ENCODE assay signal across 27 cellular contexts in the genomic region with DNA sequence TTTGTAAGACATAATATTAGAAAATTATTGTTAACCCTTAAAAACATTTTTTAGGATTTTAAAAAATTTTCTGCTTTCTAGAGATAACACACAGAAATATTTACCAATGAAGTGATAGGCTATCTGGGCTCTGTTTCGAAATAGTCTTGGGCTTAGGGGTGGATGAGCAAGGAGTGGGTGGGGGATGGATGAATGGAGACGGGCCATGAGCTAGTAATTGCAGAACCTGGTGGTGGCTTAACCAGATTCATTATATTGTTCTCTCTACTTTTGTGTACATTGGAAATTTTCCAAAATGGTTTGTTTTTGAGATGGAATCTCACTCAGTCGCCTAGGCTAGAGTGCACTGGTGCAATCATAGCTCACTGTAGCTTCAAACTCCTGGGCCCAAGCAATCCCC.
DNase-seq lines count a peak whose midpoint lies in the region; ATAC-seq and TF ChIP-seq lines count a peak whose summit lies in the region.
"Had no signal": no experiment of that assay in that cellular context is flagged by ENCODE, and none has a peak within 500 bp of the region (broad histone marks: within the 10 kb centered on the region; RNA-seq: fewer than 3 reads in every experiment).

No MANE protein-coding gene starts in this region.

- H3K27ac ChIP-seq in right atrium auricular region = no peak overlapping the region
- no peak overlapping the region for H3K27ac ChIP-seq in brain microvascular endothelial cell
- H3K27ac ChIP-seq: BLaER1 treated with 17β-estradiol and CSF1 and Interleukin-3, amounts not matched to agents 10 nM and 100 nM; dorsolateral prefrontal cortex; epithelial cell of prostate; neutrophil; prostate gland; skin epidermis; testis; vagina had no signal

- no peak for TF ChIP-seq CTCF in right atrium auricular region (IDR thresholded peaks at IDR 0.05)
- no peak for TF ChIP-seq CTCF in epithelial cell of esophagus (IDR thresholded peaks at IDR 0.05; ENCODE audit: insufficient read depth, low read depth, low read length, missing control alignments)
- TF ChIP-seq CTCF in brain microvascular endothelial cell (IDR thresholded peaks at IDR 0.05; ENCODE audit: low read depth, low read length, missing control alignments) = no peak

- no peaks in the 10 kb centered on the region for H3K9me3 ChIP-seq in right atrium auricular region
- H3K9me3 ChIP-seq: BLaER1 treated with 17β-estradiol and CSF1 and Interleukin-3, amounts not matched to agents 10 nM and 100 nM; neutrophil; prostate gland; testis; vagina had no signal

- no peaks in the 10 kb centered on the region for H3K27me3 ChIP-seq in right atrium auricular region
- no peaks in the 10 kb centered on the region for H3K27me3 ChIP-seq in brain microvascular endothelial cell (replicated peaks)
- H3K27me3 ChIP-seq: BLaER1 treated with 17β-estradiol and CSF1 and Interleukin-3, amounts not matched to agents 10 nM and 100 nM; dorsolateral prefrontal cortex; testis; vagina had no signal

- in situ Hi-C loops in brain microvascular endothelial cell (cut with HindIII; ENCODE audit: low pct_ligation_motif_present, low sequenced_read_pairs) = no loop called here

- H3K4me1 ChIP-seq in right atrium auricular region = peaks cover 0 to 10% of the 10 kb centered on the region in 2 donors
- H3K4me1 ChIP-seq: prostate gland, testis had no signal

- DNase-seq in Right ventricle myocardium inferior (ENCODE audit: missing footprints) = no peak
- DNase-seq in right atrium auricular region (ENCODE audit: low spot score) = no peak
- DNase-seq in NCI-H345 treated with DMSO at 0.1 percent for 48 hours (lab: John Stamatoyannopoulos, UW; ENCODE audit: unreplicated experiment) = peak; percentile 38
- peak; percentile 74 for DNase-seq in epithelial cell of esophagus (ENCODE audit: low read depth)
- DNase-seq in renal cortical epithelial cell (ENCODE audit: low read depth) = peak; percentile 33
- DNase-seq in effector CD8-positive, alpha-beta T cell (lab: John Stamatoyannopoulos, UW) = no peak
- DNase-seq in brain microvascular endothelial cell = no peak
- DNase-seq: ACHN; activated naive CD4-positive, alpha-beta T cell treated with anti-CD3 and anti-CD28 coated beads for 36 hours; activated T-cell treated with anti-CD3 and anti-CD28 coated beads, Interleukin-2, amount 50 U/mL, for 72 hours; amygdala; central memory CD4-positive, alpha-beta T cell; dorsolateral prefrontal cortex; NCI-H187; NCI-H524; SHP77; stimulated activated CD4-positive, alpha-beta T cell treated with anti-CD3 and anti-CD28 coated beads, Interleukin-2, amount 100 ng/mL, for 24 hours; stimulated activated naive B cell treated with anti-CD40 and anti-IgM and Interleukin-4, amounts not matched to agents 10 μg/mL and 1 μg/mL and 100 μg/mL, for 72 hours; testis had no signal

- intact Hi-C loops in Right ventricle myocardium inferior (cut with DNase I) = no loop called here

- no peaks in the 10 kb centered on the region for H3K36me3 ChIP-seq in right atrium auricular region
- no peaks in the 10 kb centered on the region for H3K36me3 ChIP-seq in brain microvascular endothelial cell (replicated peaks)
- H3K36me3 ChIP-seq: BLaER1 treated with 17β-estradiol and CSF1 and Interleukin-3, amounts not matched to agents 10 nM and 100 nM; neutrophil; prostate gland; vagina had no signal

- H3K4me3 ChIP-seq in right atrium auricular region = no peak overlapping the region
- H3K4me3 ChIP-seq in epithelial cell of esophagus (ENCODE audit: low read length) = no peak overlapping the region
- no peak overlapping the region for H3K4me3 ChIP-seq in brain microvascular endothelial cell (ENCODE audit: low read depth, low read length)
- H3K4me3 ChIP-seq: BLaER1 treated with 17β-estradiol and CSF1 and Interleukin-3, amounts not matched to agents 10 nM and 100 nM; dorsolateral prefrontal cortex; GM23338; prostate gland; skin epidermis; testis; vagina had no signal

- ATAC-seq in Right ventricle myocardium inferior = peak; percentile 69
- no peak for ATAC-seq in HG03139 (IDR thresholded peaks at IDR 0.05; ENCODE audit: unreplicated experiment)
- ATAC-seq: activated T-cell treated with anti-CD3 and anti-CD28 coated beads, Interleukin-2, amount 50 U/mL, for 72 hours; GM23338; stimulated activated naive B cell treated with anti-CD40 and anti-IgM and Interleukin-4, amounts not matched to agents 10 μg/mL and 1 μg/mL and 100 μg/mL, for 72 hours had no signal

Comparison
In these comparisons a context has a peak if more than half of its experiments do, and no peak if none do; other contexts are left out.
1. DNase-seq: peak in NCI-H345 treated with DMSO at 0.1 percent for 48 hours (single experiment), epithelial cell of esophagus (single experiment) and renal cortical epithelial cell (single experiment); none in Right ventricle myocardium inferior (single experiment), right atrium auricular region (single experiment), effector CD8-positive, alpha-beta T cell (single experiment) and brain microvascular endothelial cell (single experiment).